In genomic region chr1:29240986-29241385, GRCh38 we compare ENCODE assay signal across 16 cellular contexts. TPM values are rescaled to one million over a fixed set of nuclear protein-coding genes. Genes with fewer than 3 reads are reported as not detected.
DNase-seq lines count a peak whose midpoint lies in the region; FAIRE-seq and TF ChIP-seq lines count a peak whose summit lies in the region.
"Had no signal": no experiment of that assay in that cellular context is flagged by ENCODE, and none has a peak within 500 bp of the region (broad histone marks: within the 10 kb centered on the region; RNA-seq: fewer than 3 reads in every experiment).

No MANE protein-coding gene starts in this region.

- no peak overlapping the region for H3K4me3 ChIP-seq in kidney (ENCODE audit: low read length in 2 of 2)
- no peak overlapping the region for H3K4me3 ChIP-seq in small intestine (ENCODE audit: low read depth in 1 of 2, low read length in 2 of 2)
- H3K4me3 ChIP-seq: BLaER1 had no signal

- intact Hi-C loops in kidney (cut with DNase I) = no loop called here

- no peak for DNase-seq in activated naive CD4-positive, alpha-beta T cell treated with Interleukin-2 at 50 U/mL for 16 hours
- DNase-seq in NCI-H69 (lab: John Stamatoyannopoulos, UW) (peak; percentile 90), kidney (peak; percentile 18), NCI-H774 (lab: John Stamatoyannopoulos, UW) (no peak), HT-29 (ENCODE audit: low spot score) (no peak), small intestine (no peak)
- no peak for DNase-seq in stimulated activated naive CD4-positive, alpha-beta T cell treated with Interleukin-2 at 50 U/mL for 16 hours (lab: John Stamatoyannopoulos, UW)
- DNase-seq: CD8-positive, alpha-beta memory T cell; DMS153; EL; KG1; NCI-H1092; NCI-H2081 treated with DMSO at 0.1 percent for 48 hours had no signal

- H3K27ac ChIP-seq in kidney (ENCODE audit: low read depth in 2 of 2, low read length in 2 of 2) (no peak overlapping the region), small intestine (ENCODE audit: low read depth in 1 of 2, low read length in 1 of 2) (no peak overlapping the region)
- H3K27ac ChIP-seq: BLaER1 had no signal

- H3K9me3 ChIP-seq in kidney (ENCODE audit: control insufficient read depth in 1 of 2, low read length in 2 of 2) (no peaks in the 10 kb centered on the region), small intestine (ENCODE audit: control insufficient read depth, low read depth) (no peaks in the 10 kb centered on the region)
- H3K9me3 ChIP-seq: BLaER1 had no signal

- TF ChIP-seq CTCF in kidney (IDR thresholded peaks at IDR 0.05; ENCODE audit: borderline replicate concordance, extremely low read depth, insufficient read depth) = no peak

- H3K27me3 Mint-ChIP-seq in activated naive CD4-positive, alpha-beta T cell treated with anti-CD3 and anti-CD28 coated beads, Interleukin-2, amount 50 U/mL, for 24 hours = peaks cover 32% of the 10 kb centered on the region

- H3K4me1 Mint-ChIP-seq in activated naive CD4-positive, alpha-beta T cell treated with anti-CD3 and anti-CD28 coated beads, Interleukin-2, amount 50 U/mL, for 24 hours = peaks cover 14% of the 10 kb centered on the region

- FAIRE-seq in kidney (lab: Jason Lieb, UNC) (no peak), small intestine (lab: Jason Lieb, UNC) (no peak)

- H3K9me3 Mint-ChIP-seq in activated naive CD4-positive, alpha-beta T cell treated with anti-CD3 and anti-CD28 coated beads, Interleukin-2, amount 50 U/mL, for 24 hours = no peaks in the 10 kb centered on the region

- no peak overlapping the region for H3K4me3 Mint-ChIP-seq in activated naive CD4-positive, alpha-beta T cell treated with anti-CD3 and anti-CD28 coated beads, Interleukin-2, amount 50 U/mL, for 24 hours

- H3K9ac ChIP-seq in kidney (ENCODE audit: low read length in 2 of 2) = no peak overlapping the region
- H3K9ac ChIP-seq: BLaER1 had no signal

- H3K36me3 ChIP-seq in kidney (ENCODE audit: control insufficient read depth in 1 of 2, insufficient read depth in 2 of 2, low read length in 2 of 2) = no peaks in the 10 kb centered on the region
- H3K36me3 ChIP-seq in small intestine (ENCODE audit: control insufficient read depth in 2 of 2, insufficient read depth in 2 of 2, low read length in 2 of 2) = no peaks in the 10 kb centered on the region
- H3K36me3 ChIP-seq: BLaER1 had no signal

- H3K4me1 ChIP-seq in kidney (ENCODE audit: control insufficient read depth in 1 of 2, insufficient read depth in 1 of 2, low read depth in 1 of 2, low read length in 2 of 2) = peaks cover 4 to 16% of the 10 kb centered on the region in 2 donors
- H3K4me1 ChIP-seq in small intestine (ENCODE audit: control insufficient read depth in 2 of 2, insufficient read depth in 1 of 2, low read depth in 1 of 2, low read length in 1 of 2) = no peaks in the 10 kb centered on the region

- no peaks in the 10 kb centered on the region for H3K36me3 Mint-ChIP-seq in activated naive CD4-positive, alpha-beta T cell treated with anti-CD3 and anti-CD28 coated beads, Interleukin-2, amount 50 U/mL, for 24 hours
- H3K36me3 Mint-ChIP-seq: CD8-positive, alpha-beta memory T cell had no signal

- peaks cover 10 to 15% of the 10 kb centered on the region in 2 donors for H3K27me3 ChIP-seq in small intestine (ENCODE audit: control insufficient read depth in 2 of 2, insufficient read depth in 2 of 2, low read length in 2 of 2)

- WGBS in small intestine, 3 donors = 39 to 75% (median 58%) methylated on average over 2 of the region's 2 CpGs

- H3K27ac Mint-ChIP-seq in activated naive CD4-positive, alpha-beta T cell treated with anti-CD3 and anti-CD28 coated beads, Interleukin-2, amount 50 U/mL, for 24 hours = peak overlapping the region; percentile 48
- H3K27ac Mint-ChIP-seq: GM23338 had no signal

RNA-seq across cellular contexts. Expression of gene PTPRU, which starts 4.7 kb away (rescaled TPM):
- 53.6 TPM for total RNA-seq in kidney
- polyA plus RNA-seq in kidney (ENCODE audit: insufficient read depth, low read depth, low replicate concordance) = 3.7 TPM
- 0.03 TPM in 2 replicates for total RNA-seq in HT-29 (2014; rRNA removed; shearing (Covaris generic))
- polyA plus RNA-seq in small intestine = 1 to 10 TPM in 1 of 3 donors, under 1 TPM in 1, not detected in 1; 0.27 to 4.3 TPM

RNA-seq across cellular contexts. Expression of gene MECR, which starts 10.3 kb away (rescaled TPM):
- 27.7 TPM for total RNA-seq in kidney
- polyA plus RNA-seq in kidney (ENCODE audit: insufficient read depth, low read depth, low replicate concordance) (42.6 TPM), small intestine (10 to 100 TPM in 2 of 3 donors, 1 to 10 TPM in 1; 9.7 to 20.0 (median 19.2) TPM)
- 24.2 and 27.8 TPM in 2 replicates for total RNA-seq in HT-29 (2014; rRNA removed; shearing (Covaris generic))

RNA-seq across cellular contexts. Expression of gene SRSF4, which starts 59.3 kb away (rescaled TPM):
- total RNA-seq in kidney = 72.3 TPM
- polyA plus RNA-seq in kidney (ENCODE audit: insufficient read depth, low read depth, low replicate concordance) (48.4 TPM), small intestine (10 to 100 TPM; 65.1 to 99.3 (median 71.9) TPM)
- 36.2 and 51.3 TPM in 2 replicates for total RNA-seq in HT-29 (2014; rRNA removed; shearing (Covaris generic))

Comparison
In these comparisons a context has a peak if more than half of its experiments do, and no peak if none do; other contexts are left out.
1. DNase-seq: peak in NCI-H69 (single experiment) and kidney (single experiment); none in activated naive CD4-positive, alpha-beta T cell treated with Interleukin-2 at 50 U/mL for 16 hours (single experiment), NCI-H774 (single experiment), HT-29 (single experiment), stimulated activated naive CD4-positive, alpha-beta T cell treated with Interleukin-2 at 50 U/mL for 16 hours (single experiment) and small intestine (single experiment).
2. RNA of gene PTPRU, which starts 4.7 kb away (total RNA-seq): 53.6 TPM in kidney (single experiment); 0.03 TPM in HT-29; every median in the first group is over 10 times any median in the second.